In genomic region chr14:21044106-21044618, GRCh38 we compare ENCODE assay signal across 16 cellular contexts. TPM values are rescaled to one million over a fixed set of nuclear protein-coding genes. Genes with fewer than 3 reads are reported as not detected.
DNase-seq lines count a peak whose midpoint lies in the region; ATAC-seq and TF ChIP-seq lines count a peak whose summit lies in the region.
"Had no signal": no experiment of that assay in that cellular context is flagged by ENCODE, and none has a peak within 500 bp of the region (broad histone marks: within the 10 kb centered on the region; RNA-seq: fewer than 3 reads in every experiment).

No MANE protein-coding gene starts in this region.

- no peak for TF ChIP-seq POLR2A in testis (IDR thresholded peaks at IDR 0.05)

- intact Hi-C loops in left ventricle myocardium superior (cut with micrococcal nuclease) (no loop called here), testis (cut with DNase I; ENCODE audit: low total_unique reads) (no loop called here)

- H3K27ac Mint-ChIP-seq in stimulated activated naive B cell treated with anti-CD40 and anti-IgM and Interleukin-4, amounts not matched to agents 10 μg/mL and 1 μg/mL and 100 μg/mL, for 72 hours = peak overlapping the region; percentile 21
- H3K27ac Mint-ChIP-seq: GM23338 had no signal

- WGBS in testis, 2 donors = 59 to 64% methylated on average over 5 of the region's 5 CpGs

- no peaks in the 10 kb centered on the region for H3K36me3 Mint-ChIP-seq in stimulated activated naive B cell treated with anti-CD40 and anti-IgM and Interleukin-4, amounts not matched to agents 10 μg/mL and 1 μg/mL and 100 μg/mL, for 72 hours

- TF ChIP-seq CTCF in testis (IDR thresholded peaks at IDR 0.05) = no peak

- DNase-seq in DMS 273 (lab: John Stamatoyannopoulos, UW; ENCODE audit: unreplicated experiment) (peak; percentile 37), DMS 273 treated with DMSO at 0.1 percent for 48 hours (lab: John Stamatoyannopoulos, UW) (no peak), SKM-1 treated with dmso at 0.1 percent for 144 hours (lab: John Stamatoyannopoulos, UW; ENCODE audit: unreplicated experiment) (peak; percentile 39), left ventricle myocardium superior (peak; percentile 53), testis (no peak), GM19240 (ENCODE audit: insufficient read length, low spot score) (no peak)
- no peak for DNase-seq in stimulated activated naive B cell treated with anti-CD40 and anti-IgM and Interleukin-4, amounts not matched to agents 10 μg/mL and 1 μg/mL and 100 μg/mL, for 72 hours
- DNase-seq: activated T-cell treated with anti-CD3 and anti-CD28 coated beads, Interleukin-2, amount 50 U/mL, for 1 hour; nucleus accumbens had no signal

- peaks cover 31 to 42% of the 10 kb centered on the region in 2 donors for H3K27me3 Mint-ChIP-seq in stimulated activated naive B cell treated with anti-CD40 and anti-IgM and Interleukin-4, amounts not matched to agents 10 μg/mL and 1 μg/mL and 100 μg/mL, for 72 hours

- no peaks in the 10 kb centered on the region for H3K9me3 ChIP-seq in testis
- H3K9me3 ChIP-seq: thoracic aorta had no signal

- no peaks in the 10 kb centered on the region for H3K27me3 ChIP-seq in testis

- ATAC-seq in left ventricle myocardium superior (peak; percentile 39), HG02970 (IDR thresholded peaks at IDR 0.05; ENCODE audit: low FRiP score, unreplicated experiment) (no peak)
- no peak for ATAC-seq in stimulated activated naive B cell treated with anti-CD40 and anti-IgM and Interleukin-4, amounts not matched to agents 10 μg/mL and 1 μg/mL and 100 μg/mL, for 72 hours (replicated peaks)
- ATAC-seq: GM23338 had no signal

- peaks cover 17% of the 10 kb centered on the region for H3K4me1 ChIP-seq in testis

- H3K4me1 Mint-ChIP-seq in stimulated activated naive B cell treated with anti-CD40 and anti-IgM and Interleukin-4, amounts not matched to agents 10 μg/mL and 1 μg/mL and 100 μg/mL, for 72 hours = no peaks in the 10 kb centered on the region

- H3K4me3 Mint-ChIP-seq in stimulated activated naive B cell treated with anti-CD40 and anti-IgM and Interleukin-4, amounts not matched to agents 10 μg/mL and 1 μg/mL and 100 μg/mL, for 72 hours = no peak overlapping the region
- H3K4me3 Mint-ChIP-seq: GM23338 had no signal

- no peak overlapping the region for H3K4me3 ChIP-seq in testis
- H3K4me3 ChIP-seq: GM23338, thoracic aorta had no signal

- no peaks in the 10 kb centered on the region for H3K9me3 Mint-ChIP-seq in stimulated activated naive B cell treated with anti-CD40 and anti-IgM and Interleukin-4, amounts not matched to agents 10 μg/mL and 1 μg/mL and 100 μg/mL, for 72 hours
- H3K9me3 Mint-ChIP-seq: GM23338 had no signal

- no peak overlapping the region for H3K27ac ChIP-seq in testis
- H3K27ac ChIP-seq: 22Rv1, thoracic aorta had no signal

- H3K36me3 ChIP-seq in testis (ENCODE audit: low read depth, missing control alignments) = no peaks in the 10 kb centered on the region
- H3K36me3 ChIP-seq: thoracic aorta had no signal

RNA-seq across cellular contexts. Expression of gene RNASE7, which starts 2.0 kb away (rescaled TPM):
- not detected for total RNA-seq in left ventricle myocardium superior
- under 1 TPM; 0.43 to 0.55 TPM for total RNA-seq in testis
- polyA plus RNA-seq in testis (ENCODE audit: insufficient read depth, low read depth, low replicate concordance) = 0.24 TPM
- total RNA-seq: fibroblast of lung, GM23338 had no signal
- polyA plus RNA-seq: fibroblast of lung, GM23338 had no signal

RNA-seq across cellular contexts. Expression of gene RNASE13, which starts 9.6 kb away (rescaled TPM):
- total RNA-seq in left ventricle myocardium superior (not detected), testis (not detected)
- not detected for polyA plus RNA-seq in testis (ENCODE audit: insufficient read depth, low read depth, low replicate concordance)
- total RNA-seq: bronchial epithelial cell, fibroblast of lung, GM23338, thoracic aorta had no signal
- polyA plus RNA-seq: fibroblast of lung, GM23338, keratinocyte had no signal

RNA-seq across cellular contexts. Expression of gene RNASE8, which starts 13.5 kb away (rescaled TPM):
- total RNA-seq in left ventricle myocardium superior = not detected
- total RNA-seq in testis = not detected
- polyA plus RNA-seq in testis (ENCODE audit: insufficient read depth, low read depth, low replicate concordance) = not detected
- total RNA-seq: bronchial epithelial cell, fibroblast of lung, GM23338, thoracic aorta had no signal
- polyA plus RNA-seq: fibroblast of lung, GM23338, keratinocyte had no signal

RNA-seq across cellular contexts. Expression of gene TPPP2, which starts 14.1 kb away (rescaled TPM):
- total RNA-seq in left ventricle myocardium superior (1.2 TPM), testis (100 to 1,000 TPM in 1 of 2 donors, 10 to 100 TPM in 1; 94.3 to 201 TPM)
- 490 TPM for polyA plus RNA-seq in testis (ENCODE audit: insufficient read depth, low read depth, low replicate concordance)
- total RNA-seq: bronchial epithelial cell, fibroblast of lung, GM23338, thoracic aorta had no signal
- polyA plus RNA-seq: fibroblast of lung, GM23338, keratinocyte had no signal

RNA-seq across cellular contexts. Expression of gene NDRG2, which starts 19.3 kb away (rescaled TPM):
- total RNA-seq in left ventricle myocardium superior (315 TPM), testis (100 to 1,000 TPM in 1 of 2 donors, 10 to 100 TPM in 1; 98.4 to 106 TPM)
- polyA plus RNA-seq in testis (ENCODE audit: insufficient read depth, low read depth, low replicate concordance) = 85.6 TPM

Comparison
In these comparisons a context has a peak if more than half of its experiments do, and no peak if none do; other contexts are left out.
1. DNase-seq: peak in DMS 273 (single experiment), SKM-1 treated with dmso at 0.1 percent for 144 hours (single experiment) and left ventricle myocardium superior (single experiment); none in DMS 273 treated with DMSO at 0.1 percent for 48 hours (single experiment), stimulated activated naive B cell treated with anti-CD40 and anti-IgM and Interleukin-4, amounts not matched to agents 10 μg/mL and 1 μg/mL and 100 μg/mL, for 72 hours (single experiment), testis (single experiment) and GM19240 (single experiment).